Comparison of ENCODE assay signal across 21 cellular contexts in genomic region chr15:77676569-77677375, GRCh38. TPM values are rescaled to one million over a fixed set of nuclear protein-coding genes. Genes with fewer than 3 reads are reported as not detected.
"Had no signal": no experiment of that assay in that cellular context is flagged by ENCODE, and none has a peak within 500 bp of the region (broad histone marks: within the 10 kb centered on the region; RNA-seq: fewer than 3 reads in every experiment).

No MANE protein-coding gene starts in this region.

- H3K4me3 Mint-ChIP-seq: immature natural killer cell; natural killer cell treated with Interleukin-12 subunit alpha and Interleukin-12 subunit beta and Interleukin-15 and Interleukin-18, amount 100 ng/mL, for 72 hours had no signal

- H3K4me1 Mint-ChIP-seq: immature natural killer cell had no signal

- H3K4me3 ChIP-seq: colonic mucosa, esophagus squamous epithelium, gastroesophageal sphincter, left ventricle myocardium inferior, lung, ovary, stomach, thoracic aorta, transverse colon had no signal

- H3K27me3 ChIP-seq: colonic mucosa, ovary had no signal

- H3K27ac Mint-ChIP-seq: immature natural killer cell; natural killer cell treated with Interleukin-12 subunit alpha and Interleukin-12 subunit beta and Interleukin-15 and Interleukin-18, amount 100 ng/mL, for 72 hours had no signal

- H3K27ac ChIP-seq: colonic mucosa, esophagus squamous epithelium, gastroesophageal sphincter, neutrophil, ovary, stomach, thoracic aorta, transverse colon had no signal

- DNase-seq: colonic mucosa; dermis blood vessel endothelial cell; esophagus squamous epithelium; foreskin fibroblast; immature natural killer cell; mesenchymal stem cell; midbrain; ovary; small intestine; stimulated activated CD4-positive, alpha-beta T cell treated with anti-CD3 and anti-CD28 coated beads, Interleukin-12 subunit alpha, Interleukin-12 subunit beta, amount 100 ng/mL, for 4 hours; stomach; substantia nigra; transverse colon had no signal

- H3K36me3 ChIP-seq: colonic mucosa, esophagus squamous epithelium, gastroesophageal sphincter, left ventricle myocardium inferior, neutrophil, ovary, stomach, thoracic aorta, transverse colon had no signal

- ATAC-seq: gastroesophageal sphincter had no signal

- H3K36me3 Mint-ChIP-seq: immature natural killer cell; natural killer cell treated with Interleukin-12 subunit alpha and Interleukin-12 subunit beta and Interleukin-15 and Interleukin-18, amount 100 ng/mL, for 72 hours had no signal

- H3K9me3 ChIP-seq: colonic mucosa, esophagus squamous epithelium, gastroesophageal sphincter, left ventricle myocardium inferior, neutrophil, ovary, stomach, thoracic aorta, transverse colon had no signal

- H3K4me1 ChIP-seq: colonic mucosa, esophagus squamous epithelium, gastroesophageal sphincter, stomach, transverse colon had no signal

- H3K9me3 Mint-ChIP-seq: immature natural killer cell; natural killer cell treated with Interleukin-12 subunit alpha and Interleukin-12 subunit beta and Interleukin-15 and Interleukin-18, amount 100 ng/mL, for 72 hours had no signal

- FAIRE-seq: keratinocyte, small intestine had no signal

RNA-seq across cellular contexts. Expression of gene LINGO1, which starts 44.1 kb away (rescaled TPM):
- total RNA-seq: dermis blood vessel endothelial cell; epithelial cell of proximal tubule; natural killer cell treated with Interleukin-12 subunit alpha and Interleukin-12 subunit beta and Interleukin-15 and Interleukin-18, amount 100 ng/mL, for 72 hours had no signal
- polyA plus RNA-seq: immature natural killer cell, keratinocyte had no signal
